In genomic region chr1:192954705-192955265, GRCh38 we compare ENCODE assay signal across 2 cellular contexts.
TF ChIP-seq lines count a peak whose summit lies in the region.

No MANE protein-coding gene starts in this region.

TF ChIP-seq in H1, 55 proteins besides CTCF, POLR2A, EP300 and RAD21:
- TF ChIP-seq CEBPB (IDR thresholded peaks at IDR 0.05; ENCODE audit: low read depth, low read length) (0 out of 2 replicates have a peak, but pooled peaks have one; percentile 12), JUN (IDR thresholded peaks at IDR 0.05; ENCODE audit: low read depth, low read length) (no peak)

TF ChIP-seq in neural cell, 6 proteins besides CTCF, POLR2A, EP300 and RAD21:
- TF ChIP-seq MXI1 (conservative IDR thresholded peaks at IDR 0.05; ENCODE audit: poor library complexity, severe bottlenecking) = no peak
- peak; percentile 71 for TF ChIP-seq POLR2AphosphoS5 (IDR thresholded peaks at IDR 0.05)
- TF ChIP-seq EZH2 (IDR thresholded peaks at IDR 0.05; ENCODE audit: borderline replicate concordance, insufficient read depth, low read length, poor library complexity, severe bottlenecking) = no peak
- no peak for TF ChIP-seq TAF1 (IDR thresholded peaks at IDR 0.05; ENCODE audit: low read depth)
- TF ChIP-seq REST (IDR thresholded peaks at IDR 0.05; ENCODE audit: borderline replicate concordance) = peak; percentile 55
- TF ChIP-seq SMC3 (conservative IDR thresholded peaks at IDR 0.05; ENCODE audit: poor library complexity) = peak; percentile 8
